In genomic region chr14:75851574-75851866, GRCh38 we compare ENCODE assay signal across 21 cellular contexts.
"Had no signal": no experiment of that assay in that cellular context is flagged by ENCODE, and none has a peak within 500 bp of the region (broad histone marks: within the 10 kb centered on the region; RNA-seq: fewer than 3 reads in every experiment).

No MANE protein-coding gene starts in this region.

- H3K9me3 ChIP-seq: SK-N-SH had no signal

- H3K27ac Mint-ChIP-seq: IgD-negative memory B cell had no signal

- DNase-seq: Kasumi-1, MM.1S, NCI-H1048, NCI-H1105, NCI-H1417, NCI-H1436 treated with DMSO at 0.1 percent for 48 hours, NCI-H1694, NCI-H187 treated with DMSO at 0.1 percent for 48 hours, NCI-H2029 treated with DMSO at 0.1 percent for 48 hours, NCI-H2227 treated with DMSO at 0.1 percent for 48 hours, NCI-H510A, NCI-H524 treated with DMSO at 0.1 percent for 48 hours, NCI-H69, NCI-H774, SHP77, SK-N-SH, SW 1271 had no signal

- H3K4me2 ChIP-seq: KMS-11, SK-N-SH had no signal

- FAIRE-seq: K562 had no signal

- H3K4me3 Mint-ChIP-seq: IgD-negative memory B cell had no signal

- H3K9me3 Mint-ChIP-seq: IgD-negative memory B cell had no signal

- H3K9ac ChIP-seq: KMS-11, SK-N-SH had no signal

- H3K27me3 Mint-ChIP-seq: IgD-negative memory B cell had no signal

- H3K4me3 ChIP-seq: K562 had no signal

- H3K27ac ChIP-seq: KMS-11, RWPE1 had no signal

- ATAC-seq: K562 had no signal
